1 cellular context compared by ENCODE assay signal in the genomic region with DNA sequence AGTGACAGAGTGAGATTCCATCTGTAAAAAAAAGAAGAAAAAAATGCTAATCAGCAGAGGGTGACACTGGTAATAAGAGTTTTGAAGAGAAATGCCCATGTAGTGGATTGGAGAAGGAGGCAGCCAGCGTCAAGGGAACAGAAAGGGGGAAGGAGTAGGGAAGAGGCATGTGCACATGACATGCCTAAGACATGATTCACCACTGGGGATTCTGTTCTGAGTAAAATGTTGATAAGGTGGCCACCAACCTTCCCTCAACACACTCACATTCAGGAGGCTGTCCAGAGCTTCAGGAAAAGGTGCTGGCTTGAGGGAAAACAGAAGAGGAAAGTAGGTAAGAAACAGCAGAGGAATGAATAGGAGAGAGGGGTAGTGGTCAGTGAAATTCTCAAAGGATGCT.
TF ChIP-seq lines count a peak whose summit lies in the region.

No MANE protein-coding gene starts in this region.

TF ChIP-seq in K562, 482 proteins besides CTCF, POLR2A, EP300 and RAD21 (continued from another document):
- TF ChIP-seq, protein P1, sequence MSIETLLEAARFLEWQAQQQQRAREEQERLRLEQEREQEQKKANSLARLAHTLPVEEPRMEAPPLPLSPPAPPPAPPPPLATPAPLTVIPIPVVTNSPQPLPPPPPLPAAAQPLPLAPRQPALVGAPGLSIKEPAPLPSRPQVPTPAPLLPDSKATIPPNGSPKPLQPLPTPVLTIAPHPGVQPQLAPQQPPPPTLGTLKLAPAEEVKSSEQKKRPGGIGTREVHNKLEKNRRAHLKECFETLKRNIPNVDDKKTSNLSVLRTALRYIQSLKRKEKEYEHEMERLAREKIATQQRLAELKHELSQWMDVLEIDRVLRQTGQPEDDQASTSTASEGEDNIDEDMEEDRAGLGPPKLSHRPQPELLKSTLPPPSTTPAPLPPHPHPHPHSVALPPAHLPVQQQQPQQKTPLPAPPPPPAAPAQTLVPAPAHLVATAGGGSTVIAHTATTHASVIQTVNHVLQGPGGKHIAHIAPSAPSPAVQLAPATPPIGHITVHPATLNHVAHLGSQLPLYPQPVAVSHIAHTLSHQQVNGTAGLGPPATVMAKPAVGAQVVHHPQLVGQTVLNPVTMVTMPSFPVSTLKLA (conservative IDR thresholded peaks at IDR 0.05), result no peak
- TF ChIP-seq NEUROD1 (IDR thresholded peaks at IDR 0.05; ENCODE audit: borderline replicate concordance, low read depth, low read length, partially characterized antibody) (no peak), JUND (IDR thresholded peaks at IDR 0.05; ENCODE audit: borderline replicate concordance, low read depth, low read length) (peak; percentile 74; the same call in 1 of the 2 replicates), JUND (tag; IDR thresholded peaks at IDR 0.05; ENCODE audit: borderline replicate concordance, low read depth, low read length) (peak; percentile 73; the same call in 2 of the 3 replicates), TCF3 (CRISPR knock-in tag; IDR thresholded peaks at IDR 0.05) (no peak), XRCC3 (IDR thresholded peaks at IDR 0.05) (no peak), LCOR (CRISPR knock-in tag; IDR thresholded peaks at IDR 0.05) (no peak), L3MBTL2 (IDR thresholded peaks at IDR 0.05) (0 out of 2 replicates have a peak, but pooled peaks have one; percentile 15), ESRRA (IDR thresholded peaks at IDR 0.05; ENCODE audit: borderline replicate concordance, low read depth) (no peak), ZNF146 (CRISPR knock-in tag; IDR thresholded peaks at IDR 0.05; ENCODE audit: unreplicated experiment) (no peak), ZNF76 (CRISPR knock-in tag; IDR thresholded peaks at IDR 0.05; ENCODE audit: borderline replicate concordance) (no peak), FOSL1 (tag; conservative IDR thresholded peaks at IDR 0.05) (peak; percentile 97), ZNF436 (CRISPR knock-in tag; IDR thresholded peaks at IDR 0.05) (no peak), KLF13 (tag; IDR thresholded peaks at IDR 0.05; ENCODE audit: borderline replicate concordance, low read depth) (no peak), RHOXF2B (CRISPR knock-in tag; conservative IDR thresholded peaks at IDR 0.05) (no peak), CBX8 (IDR thresholded peaks at IDR 0.05; ENCODE audit: borderline replicate concordance, extremely low read depth, low read depth, low read length, poor library complexity, severe bottlenecking) (no peak), DNMT1 (IDR thresholded peaks at IDR 0.05) (no peak), NFXL1 (CRISPR knock-in tag; IDR thresholded peaks at IDR 0.05) (no peak), BHLHE40 (IDR thresholded peaks at IDR 0.05; ENCODE audit: low read length) (peak; percentile 46; the same call in 1 of the 2 replicates)
- TF ChIP-seq, protein P2, sequence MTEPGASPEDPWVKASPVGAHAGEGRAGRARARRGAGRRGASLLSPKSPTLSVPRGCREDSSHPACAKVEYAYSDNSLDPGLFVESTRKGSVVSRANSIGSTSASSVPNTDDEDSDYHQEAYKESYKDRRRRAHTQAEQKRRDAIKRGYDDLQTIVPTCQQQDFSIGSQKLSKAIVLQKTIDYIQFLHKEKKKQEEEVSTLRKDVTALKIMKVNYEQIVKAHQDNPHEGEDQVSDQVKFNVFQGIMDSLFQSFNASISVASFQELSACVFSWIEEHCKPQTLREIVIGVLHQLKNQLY (CRISPR knock-in tag; conservative IDR thresholded peaks at IDR 0.05), result no peak
- TF ChIP-seq, protein P3, sequence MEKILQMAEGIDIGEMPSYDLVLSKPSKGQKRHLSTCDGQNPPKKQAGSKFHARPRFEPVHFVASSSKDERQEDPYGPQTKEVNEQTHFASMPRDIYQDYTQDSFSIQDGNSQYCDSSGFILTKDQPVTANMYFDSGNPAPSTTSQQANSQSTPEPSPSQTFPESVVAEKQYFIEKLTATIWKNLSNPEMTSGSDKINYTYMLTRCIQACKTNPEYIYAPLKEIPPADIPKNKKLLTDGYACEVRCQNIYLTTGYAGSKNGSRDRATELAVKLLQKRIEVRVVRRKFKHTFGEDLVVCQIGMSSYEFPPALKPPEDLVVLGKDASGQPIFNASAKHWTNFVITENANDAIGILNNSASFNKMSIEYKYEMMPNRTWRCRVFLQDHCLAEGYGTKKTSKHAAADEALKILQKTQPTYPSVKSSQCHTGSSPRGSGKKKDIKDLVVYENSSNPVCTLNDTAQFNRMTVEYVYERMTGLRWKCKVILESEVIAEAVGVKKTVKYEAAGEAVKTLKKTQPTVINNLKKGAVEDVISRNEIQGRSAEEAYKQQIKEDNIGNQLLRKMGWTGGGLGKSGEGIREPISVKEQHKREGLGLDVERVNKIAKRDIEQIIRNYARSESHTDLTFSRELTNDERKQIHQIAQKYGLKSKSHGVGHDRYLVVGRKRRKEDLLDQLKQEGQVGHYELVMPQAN (IDR thresholded peaks at IDR 0.05; ENCODE audit: borderline replicate concordance), result no peak
- TF ChIP-seq, protein P4, sequence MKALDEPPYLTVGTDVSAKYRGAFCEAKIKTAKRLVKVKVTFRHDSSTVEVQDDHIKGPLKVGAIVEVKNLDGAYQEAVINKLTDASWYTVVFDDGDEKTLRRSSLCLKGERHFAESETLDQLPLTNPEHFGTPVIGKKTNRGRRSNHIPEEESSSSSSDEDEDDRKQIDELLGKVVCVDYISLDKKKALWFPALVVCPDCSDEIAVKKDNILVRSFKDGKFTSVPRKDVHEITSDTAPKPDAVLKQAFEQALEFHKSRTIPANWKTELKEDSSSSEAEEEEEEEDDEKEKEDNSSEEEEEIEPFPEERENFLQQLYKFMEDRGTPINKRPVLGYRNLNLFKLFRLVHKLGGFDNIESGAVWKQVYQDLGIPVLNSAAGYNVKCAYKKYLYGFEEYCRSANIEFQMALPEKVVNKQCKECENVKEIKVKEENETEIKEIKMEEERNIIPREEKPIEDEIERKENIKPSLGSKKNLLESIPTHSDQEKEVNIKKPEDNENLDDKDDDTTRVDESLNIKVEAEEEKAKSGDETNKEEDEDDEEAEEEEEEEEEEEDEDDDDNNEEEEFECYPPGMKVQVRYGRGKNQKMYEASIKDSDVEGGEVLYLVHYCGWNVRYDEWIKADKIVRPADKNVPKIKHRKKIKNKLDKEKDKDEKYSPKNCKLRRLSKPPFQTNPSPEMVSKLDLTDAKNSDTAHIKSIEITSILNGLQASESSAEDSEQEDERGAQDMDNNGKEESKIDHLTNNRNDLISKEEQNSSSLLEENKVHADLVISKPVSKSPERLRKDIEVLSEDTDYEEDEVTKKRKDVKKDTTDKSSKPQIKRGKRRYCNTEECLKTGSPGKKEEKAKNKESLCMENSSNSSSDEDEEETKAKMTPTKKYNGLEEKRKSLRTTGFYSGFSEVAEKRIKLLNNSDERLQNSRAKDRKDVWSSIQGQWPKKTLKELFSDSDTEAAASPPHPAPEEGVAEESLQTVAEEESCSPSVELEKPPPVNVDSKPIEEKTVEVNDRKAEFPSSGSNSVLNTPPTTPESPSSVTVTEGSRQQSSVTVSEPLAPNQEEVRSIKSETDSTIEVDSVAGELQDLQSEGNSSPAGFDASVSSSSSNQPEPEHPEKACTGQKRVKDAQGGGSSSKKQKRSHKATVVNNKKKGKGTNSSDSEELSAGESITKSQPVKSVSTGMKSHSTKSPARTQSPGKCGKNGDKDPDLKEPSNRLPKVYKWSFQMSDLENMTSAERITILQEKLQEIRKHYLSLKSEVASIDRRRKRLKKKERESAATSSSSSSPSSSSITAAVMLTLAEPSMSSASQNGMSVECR (CRISPR knock-in tag; IDR thresholded peaks at IDR 0.05), result no peak
- TF ChIP-seq, protein P5, sequence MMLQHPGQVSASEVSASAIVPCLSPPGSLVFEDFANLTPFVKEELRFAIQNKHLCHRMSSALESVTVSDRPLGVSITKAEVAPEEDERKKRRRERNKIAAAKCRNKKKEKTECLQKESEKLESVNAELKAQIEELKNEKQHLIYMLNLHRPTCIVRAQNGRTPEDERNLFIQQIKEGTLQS (IDR thresholded peaks at IDR 0.05), result peak; percentile 55; the same call in 1 of the 2 replicates
- TF ChIP-seq, protein P5 (CRISPR knock-in tag; conservative IDR thresholded peaks at IDR 0.05), result no peak
- TF ChIP-seq, protein P6, sequence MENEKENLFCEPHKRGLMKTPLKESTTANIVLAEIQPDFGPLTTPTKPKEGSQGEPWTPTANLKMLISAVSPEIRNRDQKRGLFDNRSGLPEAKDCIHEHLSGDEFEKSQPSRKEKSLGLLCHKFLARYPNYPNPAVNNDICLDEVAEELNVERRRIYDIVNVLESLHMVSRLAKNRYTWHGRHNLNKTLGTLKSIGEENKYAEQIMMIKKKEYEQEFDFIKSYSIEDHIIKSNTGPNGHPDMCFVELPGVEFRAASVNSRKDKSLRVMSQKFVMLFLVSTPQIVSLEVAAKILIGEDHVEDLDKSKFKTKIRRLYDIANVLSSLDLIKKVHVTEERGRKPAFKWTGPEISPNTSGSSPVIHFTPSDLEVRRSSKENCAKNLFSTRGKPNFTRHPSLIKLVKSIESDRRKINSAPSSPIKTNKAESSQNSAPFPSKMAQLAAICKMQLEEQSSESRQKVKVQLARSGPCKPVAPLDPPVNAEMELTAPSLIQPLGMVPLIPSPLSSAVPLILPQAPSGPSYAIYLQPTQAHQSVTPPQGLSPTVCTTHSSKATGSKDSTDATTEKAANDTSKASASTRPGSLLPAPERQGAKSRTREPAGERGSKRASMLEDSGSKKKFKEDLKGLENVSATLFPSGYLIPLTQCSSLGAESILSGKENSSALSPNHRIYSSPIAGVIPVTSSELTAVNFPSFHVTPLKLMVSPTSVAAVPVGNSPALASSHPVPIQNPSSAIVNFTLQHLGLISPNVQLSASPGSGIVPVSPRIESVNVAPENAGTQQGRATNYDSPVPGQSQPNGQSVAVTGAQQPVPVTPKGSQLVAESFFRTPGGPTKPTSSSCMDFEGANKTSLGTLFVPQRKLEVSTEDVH (IDR thresholded peaks at IDR 0.05; ENCODE audit: low read depth, partially characterized antibody), result no peak
TF ChIP-seq in K562: peak in this region for 7.
